1 cellular context compared by ENCODE assay signal in the genomic region with DNA sequence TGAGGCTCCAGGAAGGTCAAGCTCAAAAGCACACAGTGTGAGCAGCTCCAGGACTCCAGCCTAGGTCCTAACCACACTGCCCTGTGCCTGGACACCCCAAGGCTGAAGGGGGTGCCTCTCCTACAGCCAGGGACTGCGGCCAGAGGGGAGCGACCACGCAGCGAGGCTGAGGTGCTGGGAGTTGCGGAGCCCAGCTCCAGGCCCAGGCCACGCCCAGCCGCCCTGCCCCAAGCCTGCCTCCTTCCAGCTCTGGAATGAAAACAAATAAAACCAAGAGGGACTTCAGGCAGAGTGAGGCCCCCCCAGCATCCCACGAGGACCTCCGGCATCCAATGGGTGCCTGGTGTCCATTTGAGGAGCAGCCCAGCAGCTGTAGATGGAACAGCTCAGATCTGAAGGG.
TF ChIP-seq lines count a peak whose summit lies in the region.

No MANE protein-coding gene starts in this region.

TF ChIP-seq in K562, 482 proteins besides CTCF, POLR2A, EP300 and RAD21 (continued from another document):
- TF ChIP-seq, protein P1, sequence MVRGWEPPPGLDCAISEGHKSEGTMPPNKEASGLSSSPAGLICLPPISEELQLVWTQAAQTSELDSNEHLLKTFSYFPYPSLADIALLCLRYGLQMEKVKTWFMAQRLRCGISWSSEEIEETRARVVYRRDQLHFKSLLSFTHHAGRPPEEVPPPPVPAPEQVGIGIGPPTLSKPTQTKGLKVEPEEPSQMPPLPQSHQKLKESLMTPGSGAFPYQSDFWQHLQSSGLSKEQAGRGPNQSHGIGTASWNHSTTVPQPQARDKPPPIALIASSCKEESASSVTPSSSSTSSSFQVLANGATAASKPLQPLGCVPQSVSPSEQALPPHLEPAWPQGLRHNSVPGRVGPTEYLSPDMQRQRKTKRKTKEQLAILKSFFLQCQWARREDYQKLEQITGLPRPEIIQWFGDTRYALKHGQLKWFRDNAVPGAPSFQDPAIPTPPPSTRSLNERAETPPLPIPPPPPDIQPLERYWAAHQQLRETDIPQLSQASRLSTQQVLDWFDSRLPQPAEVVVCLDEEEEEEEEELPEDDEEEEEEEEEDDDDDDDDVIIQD (CRISPR knock-in tag; IDR thresholded peaks at IDR 0.05) = no peak
- no peak for TF ChIP-seq GATAD2A (IDR thresholded peaks at IDR 0.05)
